Comparison of ENCODE assay signal across 15 cellular contexts in the genomic region with DNA sequence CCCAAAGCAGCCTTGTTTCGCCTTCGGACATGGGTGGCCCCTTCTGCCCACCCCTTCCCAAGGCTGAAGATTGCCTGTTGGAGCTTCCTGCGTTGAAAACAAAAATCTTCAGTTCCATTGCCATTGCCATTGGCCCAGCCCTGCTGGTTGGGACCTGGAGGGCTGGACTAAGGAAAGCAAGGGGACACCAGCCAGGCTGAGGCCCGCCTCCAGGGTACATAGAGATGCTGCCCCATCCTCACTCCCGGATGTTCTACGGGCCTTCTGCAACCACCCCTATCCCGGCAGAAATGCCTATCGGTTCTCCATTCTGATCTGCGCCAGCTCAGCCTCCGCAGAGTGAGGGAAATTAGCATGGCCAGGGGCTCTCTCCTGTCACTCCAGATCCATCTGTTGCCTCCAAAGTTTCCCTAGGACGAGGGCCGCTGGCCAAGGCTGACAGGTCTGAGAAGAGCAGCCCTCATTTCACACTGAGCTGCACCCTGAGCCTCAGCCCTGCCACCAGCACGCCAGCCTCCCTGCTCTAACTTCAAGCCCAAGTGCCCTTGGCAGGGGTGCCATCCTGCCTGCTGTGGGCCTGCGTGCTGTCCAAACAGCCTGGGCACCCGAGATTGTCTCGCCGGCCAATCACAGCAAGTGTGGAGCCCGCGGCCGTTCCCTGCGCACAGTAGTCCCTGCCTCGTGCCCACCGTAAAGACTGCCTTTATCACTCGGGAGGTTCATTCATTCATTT. TPM values are rescaled to one million over a fixed set of nuclear protein-coding genes. Genes with fewer than 3 reads are reported as not detected.
A peak's percentile ranks its signal among the peaks of the same experiment; 100 is the strongest.
DNase-seq lines count a peak whose midpoint lies in the region; ATAC-seq, FAIRE-seq and TF ChIP-seq lines count a peak whose summit lies in the region.
"Had no signal": no experiment of that assay in that cellular context is flagged by ENCODE, and none has a peak within 500 bp of the region (broad histone marks: within the 10 kb centered on the region; RNA-seq: fewer than 3 reads in every experiment).

No MANE protein-coding gene starts in this region.

- H4K91ac ChIP-seq in H1 (replicated peaks; ENCODE audit: insufficient read length, low read length) (peak overlapping the region; percentile 33), neuronal stem cell (ENCODE audit: low read depth, low read length, poor library complexity) (no peak overlapping the region)

- no peak overlapping the region for H2AFZ ChIP-seq in HepG2 (ENCODE audit: low read length)
- H2AFZ ChIP-seq in H1 (ENCODE audit: low read length), result no peak overlapping the region
- H2AFZ ChIP-seq in neuronal stem cell (ENCODE audit: low read length), result no peak overlapping the region

- no peaks in the 10 kb centered on the region for H3K79me1 ChIP-seq in H1 (ENCODE audit: low read depth, low read length)
- H3K79me1 ChIP-seq in neuronal stem cell (ENCODE audit: low read depth, low read length), result no peaks in the 10 kb centered on the region

- 43% methylated on average over 24 of the region's 24 CpGs for WGBS in HepG2 (ENCODE audit: low lambda C conversion rate)
- WGBS in right lobe of liver (ENCODE audit: insufficient coverage, low coverage, low lambda C conversion rate, missing lambda C conversion rate), result 77% methylated on average over 13 of the region's 24 CpGs
- WGBS in H1 (ENCODE audit: extremely low coverage in 1 of 2, insufficient coverage in 1 of 2, insufficient read length in 1 of 2, insufficient replicate concordance in 2 of 2, low coverage in 1 of 2, low lambda C conversion rate in 2 of 2, missing lambda C conversion rate in 1 of 2), 2 experiments, result 86% methylated on average over 24 of the region's 24 CpGs; no CpG with 5 or more reads in 1 of the 2 experiments
- no CpG with 5 or more reads among the region's 24 CpGs for WGBS in neuronal stem cell (ENCODE audit: extremely low coverage in 2 of 2, insufficient read length in 2 of 2, insufficient replicate concordance in 1 of 2), 2 donors

- no peak overlapping the region for H3K27ac ChIP-seq in HepG2 (ENCODE audit: extremely low read length, insufficient read depth, low read length)
- H3K27ac ChIP-seq in right lobe of liver, result no peak overlapping the region
- H3K27ac ChIP-seq in H1 (ENCODE audit: low read depth, low read length), result no peak overlapping the region
- H3K27ac ChIP-seq in neuronal stem cell (replicated peaks; ENCODE audit: low read length), result no peak overlapping the region
- no peak overlapping the region for H3K27ac ChIP-seq in WERI-Rb-1

- no peak overlapping the region for H2BK5ac ChIP-seq in H1 (ENCODE audit: low read depth, low read length)
- H2BK5ac ChIP-seq in neuronal stem cell (ENCODE audit: low read length), result no peak overlapping the region

- in situ Hi-C loops in HepG2 (cut with HindIII; ENCODE audit: extremely low pct_ligation_motif_present, low pct_unique_long_range_greater_than_20kb), result no loop called here

- no peaks in the 10 kb centered on the region for H4K20me1 ChIP-seq in HepG2 (ENCODE audit: insufficient read depth, low read length)
- no peaks in the 10 kb centered on the region for H4K20me1 ChIP-seq in H1 (replicated peaks in 1 of 2; ENCODE audit: control insufficient read depth in 1 of 2, insufficient read depth in 2 of 2, low read length in 2 of 2)

- H3K18ac ChIP-seq in H1 (ENCODE audit: extremely low read depth, low read length) (no peak overlapping the region), neuronal stem cell (ENCODE audit: low read length) (peak overlapping the region; percentile 12)

- H3K9ac ChIP-seq in HepG2 (ENCODE audit: insufficient read depth, low read depth, low read length) (no peak overlapping the region), H1 (replicated peaks in 1 of 4; ENCODE audit: extremely low read depth in 1 of 4, low read depth in 3 of 4, low read length in 3 of 4) (no peak overlapping the region), neuronal stem cell (ENCODE audit: low read depth, low read length, poor library complexity) (peak overlapping the region; percentile 22)

- 0 out of 2 replicates have a peak overlapping the region, but pooled peaks have one; percentile 7 for H2BK20ac ChIP-seq in H1 (ENCODE audit: low read length)

- intact Hi-C loops in HepG2 (cut with micrococcal nuclease; ENCODE audit: unreplicated experiment), result no loop called here
- intact Hi-C loops in right lobe of liver (cut with DNase I), result no loop called here

- H3K79me2 ChIP-seq in HepG2 (ENCODE audit: insufficient read depth, low read length) (no peaks in the 10 kb centered on the region), H1 (ENCODE audit: control insufficient read depth in 1 of 2, insufficient read depth in 2 of 2, low read length in 2 of 2) (no peaks in the 10 kb centered on the region)

- H2BK120ac ChIP-seq in H1 (replicated peaks; ENCODE audit: low read depth, low read length), result no peak overlapping the region
- H2BK120ac ChIP-seq in neuronal stem cell (ENCODE audit: low read depth, low read length), result no peak overlapping the region

- peaks cover 15 to 78% of the 10 kb centered on the region in 2 experiments; a peak in 4 of 5 replicates for H3K27me3 ChIP-seq in HepG2 (ENCODE audit: control insufficient read depth in 1 of 2, insufficient read depth in 2 of 2, low read length in 2 of 2)
- H3K27me3 ChIP-seq in right lobe of liver, result no peaks in the 10 kb centered on the region
- no peaks in the 10 kb centered on the region; a peak in 1 of 7 replicates for H3K27me3 ChIP-seq in H1 (replicated peaks in 1 of 4; ENCODE audit: control insufficient read depth in 3 of 4, extremely low read depth in 1 of 4, insufficient read depth in 3 of 4, low read length in 3 of 4)
- H3K27me3 ChIP-seq in neuronal stem cell (ENCODE audit: control insufficient read depth in 3 of 3, insufficient read depth in 3 of 3, low read depth in 1 of 3, low read length in 3 of 3), result peaks cover 0 to 11% (median 0%) of the 10 kb centered on the region in 3 experiments
- H3K27me3 ChIP-seq in WERI-Rb-1 (ENCODE audit: insufficient read depth, low read depth, severe bottlenecking), result no peaks in the 10 kb centered on the region

- H2BK12ac ChIP-seq in H1 (ENCODE audit: low read depth, low read length) (no peak overlapping the region), neuronal stem cell (ENCODE audit: low read length) (peak overlapping the region; percentile 28)

- TF ChIP-seq CTCF in HepG2 (CRISPR knock-in tag; IDR thresholded peaks at IDR 0.05) (no peak), right lobe of liver (IDR thresholded peaks at IDR 0.05) (no peak), H1 (IDR thresholded peaks at IDR 0.05; ENCODE audit: control extremely low read depth in 1 of 3, insufficient read depth in 1 of 3, low read depth in 1 of 3, low read length in 3 of 3) (no peak), WERI-Rb-1 (IDR thresholded peaks at IDR 0.05; ENCODE audit: low read depth, low read length) (no peak)

- no peak for DNase-seq in HepG2 (ENCODE audit: low spot score)
- DNase-seq in right lobe of liver, result no peak
- DNase-seq in H1 (ENCODE audit: low read depth in 1 of 2, low spot score in 2 of 2), result no peak
- no peak for DNase-seq in neuronal stem cell (ENCODE audit: low spot score)
- no peak for DNase-seq in RCC 7860 (ENCODE audit: low spot score)
- no peak for DNase-seq in activated CD8-positive, alpha-beta memory T cell treated with anti-CD3 and anti-CD28 coated beads, Interleukin-2, amount 50 U/mL, for 4 hours
- DNase-seq in WERI-Rb-1, result no peak
- DNase-seq: DMS79, KG1, MV-4-11, NCI-H1694 treated with DMSO at 0.1 percent for 48 hours had no signal

- no peak overlapping the region for H2BK15ac ChIP-seq in H1 (ENCODE audit: low read length)
- no peak overlapping the region for H2BK15ac ChIP-seq in neuronal stem cell (ENCODE audit: low read length)

- H3K9me3 ChIP-seq in HepG2 (ENCODE audit: low read length) (no peaks in the 10 kb centered on the region), right lobe of liver (no peaks in the 10 kb centered on the region), H1 (ENCODE audit: insufficient read depth in 2 of 2, low read depth in 1 of 2, low read length in 1 of 2) (no peaks in the 10 kb centered on the region), neuronal stem cell (replicated peaks in 1 of 2; ENCODE audit: control insufficient read depth in 2 of 2, insufficient read depth in 1 of 2, low read depth in 1 of 2, low read length in 2 of 2) (peaks cover 0 to 1% of the 10 kb centered on the region in 2 donors), WERI-Rb-1 (ENCODE audit: severe bottlenecking) (no peaks in the 10 kb centered on the region)
- H3K9me3 ChIP-seq: HAP-1 had no signal

- no peak for TF ChIP-seq POLR2A in HepG2 (IDR thresholded peaks at IDR 0.05; ENCODE audit: insufficient read depth in 1 of 2, low read depth in 2 of 2, low read length in 2 of 2)
- no peak for TF ChIP-seq POLR2A in right lobe of liver (IDR thresholded peaks at IDR 0.05)
- TF ChIP-seq POLR2A in H1 (IDR thresholded peaks at IDR 0.05; ENCODE audit: control extremely low read depth in 1 of 2, low read depth in 2 of 2, low read length in 2 of 2), result no peak

- FAIRE-seq in HepG2 (lab: Jason Lieb, UNC) (no peak), H1 (lab: Jason Lieb, UNC) (no peak), RCC 7860 (lab: Jason Lieb, UNC) (no peak)
- FAIRE-seq: D721Med had no signal

- H3K23ac ChIP-seq in H1 (ENCODE audit: insufficient read length) (no peak overlapping the region), neuronal stem cell (ENCODE audit: low read depth, low read length, poor library complexity) (peak overlapping the region; percentile 56)

- ATAC-seq in HepG2 (peak; percentile 10; the same call in 1 of the 3 replicates), right lobe of liver (no peak), GM18907 (IDR thresholded peaks at IDR 0.05; ENCODE audit: unreplicated experiment) (no peak)
- ATAC-seq: Panc1 had no signal

- no peaks in the 10 kb centered on the region for H3K23me2 ChIP-seq in H1 (ENCODE audit: low read depth, low read length)

- H4K5ac ChIP-seq in H1 (ENCODE audit: insufficient read length, low read depth, low read length), result no peak overlapping the region

- no peak overlapping the region for H3K4ac ChIP-seq in H1 (replicated peaks; ENCODE audit: insufficient read length, low read depth, low read length)
- H3K4ac ChIP-seq in neuronal stem cell (ENCODE audit: low read length), result no peak overlapping the region

- BruUV-seq in HepG2 (replicated peaks; lab: Mats Ljungman, UMichigan), result no TSS peak

- H3K36me3 ChIP-seq in HepG2 (replicated peaks in 1 of 2; ENCODE audit: control insufficient read depth in 1 of 2, insufficient read depth in 2 of 2, low read length in 2 of 2) (no peaks in the 10 kb centered on the region), right lobe of liver (no peaks in the 10 kb centered on the region), H1 (ENCODE audit: control insufficient read depth in 2 of 4, insufficient read depth in 4 of 4, low read length in 3 of 4) (no peaks in the 10 kb centered on the region), neuronal stem cell (replicated peaks in 1 of 2; ENCODE audit: control insufficient read depth in 2 of 2, insufficient read depth in 2 of 2, low read length in 2 of 2) (no peaks in the 10 kb centered on the region), WERI-Rb-1 (no peaks in the 10 kb centered on the region)
- H3K36me3 ChIP-seq: HAP-1 had no signal

- H3K4me1 ChIP-seq in HepG2 (ENCODE audit: insufficient read depth, low read length) (0 out of 2 replicates have a peak, but pooled peaks cover 5% of the 10 kb centered on the region), right lobe of liver (no peaks in the 10 kb centered on the region), H1 (replicated peaks in 1 of 4; ENCODE audit: control insufficient read depth in 3 of 4, insufficient read depth in 4 of 4, low read length in 3 of 4) (peaks cover 0 to 2% (median 0%) of the 10 kb centered on the region in 4 experiments; a peak in 1 of 7 replicates), neuronal stem cell (ENCODE audit: control insufficient read depth in 2 of 2, insufficient read depth in 1 of 2, low read depth in 1 of 2, low read length in 2 of 2) (peaks cover 0 to 6% of the 10 kb centered on the region in 2 donors)
- H3K4me1 ChIP-seq: HAP-1 had no signal

- TF ChIP-seq RAD21 in HepG2 (CRISPR knock-in tag; IDR thresholded peaks at IDR 0.05) (no peak), H1 (IDR thresholded peaks at IDR 0.05 in 1 of 2, conservative IDR thresholded peaks at IDR 0.05 in 1 of 2; ENCODE audit: low read depth in 2 of 2, low read length in 2 of 2) (no peak)

- POLR2A ChIA-PET in HepG2 (lab: Yijun Ruan, JAX), result interaction anchor here (1.6 kb wide), 1 partner anchor 13 kb away, joined by 4 read pairs; the partner anchor contains the start of gene STX16
- POLR2A ChIA-PET in H1 (lab: Charles Lee; ENCODE audit: partially characterized antibody), result interaction anchor here (0.8 to 1.7 kb wide), 5 partner anchors 11 to 54 kb away, joined by 3 to 5 read pairs (median 3); no protein-coding TSS in a partner anchor

- no peak overlapping the region for H2AK5ac ChIP-seq in H1 (ENCODE audit: low read depth, low read length)
- H2AK5ac ChIP-seq in neuronal stem cell (ENCODE audit: low read depth, low read length), result peak overlapping the region; percentile 42

- no peak overlapping the region for H4K8ac ChIP-seq in H1 (ENCODE audit: extremely low read depth, insufficient read depth, low read length)
- no peak overlapping the region for H4K8ac ChIP-seq in neuronal stem cell (ENCODE audit: low read depth, low read length)

- H3K14ac ChIP-seq in H1 (ENCODE audit: insufficient read length) (no peak overlapping the region), neuronal stem cell (ENCODE audit: low read length) (no peak overlapping the region)

- H3K56ac ChIP-seq in H1 (replicated peaks; ENCODE audit: insufficient read length, low read depth, low read length), result no peak overlapping the region

- CTCF ChIA-PET in HepG2 (lab: Yijun Ruan, JAX; ENCODE audit: low intra/inter-chr PET ratio, low total read pairs), result no interaction called here
- CTCF ChIA-PET in H1 (lab: Charles Lee; ENCODE audit: partially characterized antibody), result interaction anchor here (0.9 to 1.9 kb wide), 11 partner anchors 10 to 156 kb away, joined by 3 to 7 read pairs (median 3); partner anchors contain the start of gene STX16

- TF ChIP-seq EP300 in HepG2 (IDR thresholded peaks at IDR 0.05; ENCODE audit: low read depth in 2 of 2, low read length in 2 of 2) (no peak), HepG2 (CRISPR knock-in tag; IDR thresholded peaks at IDR 0.05; ENCODE audit: borderline replicate concordance) (no peak), H1 (IDR thresholded peaks at IDR 0.05; ENCODE audit: borderline replicate concordance in 1 of 2, low read depth in 2 of 2, low read length in 2 of 2) (no peak)

- H3K4me2 ChIP-seq in HepG2 (ENCODE audit: low read depth, low read length) (no peak overlapping the region), H1 (ENCODE audit: insufficient read depth in 1 of 2, low read depth in 2 of 2, low read length in 2 of 2) (no peak overlapping the region), neuronal stem cell (ENCODE audit: insufficient read depth, low read length, poor library complexity, severe bottlenecking) (no peak overlapping the region)

- H3K4me3 ChIP-seq in HepG2 (replicated peaks in 1 of 3; ENCODE audit: insufficient read depth in 1 of 3, low read depth in 2 of 3, low read length in 3 of 3) (no peak overlapping the region), right lobe of liver (no peak overlapping the region), H1 (ENCODE audit: extremely low read depth in 1 of 4, insufficient read depth in 2 of 4, low read depth in 3 of 4, low read length in 4 of 4) (no peak overlapping the region), neuronal stem cell (ENCODE audit: low read length in 2 of 2) (no peak overlapping the region), WERI-Rb-1 (ENCODE audit: low read depth, low read length) (no peak overlapping the region)
- H3K4me3 ChIP-seq: HAP-1 had no signal

RNA-seq across cellular contexts. Expression of gene STX16, which starts 13.5 kb away (rescaled TPM):
- total RNA-seq in HepG2 (2016; rRNA removed; fragmentation: Illumina TruSeq; extraction: Trizol), result 28.0 and 40.5 TPM in 2 replicates
- 42.2 and 47.4 TPM in 2 replicates for total RNA-seq in HepG2 (2016; cell fraction: cytosol; rRNA removed; fragmentation: Illumina TruSeq; extraction: Trizol; ENCODE audit: low read depth)
- 26.0 and 32.7 TPM in 2 replicates for total RNA-seq in HepG2 (2016; cell fraction: insoluble cytoplasmic fraction; rRNA removed; fragmentation: Illumina TruSeq; extraction: Trizol)
- total RNA-seq in HepG2 (2016; cell fraction: membrane; rRNA removed; fragmentation: Illumina TruSeq; extraction: Trizol), result 41.8 and 44.6 TPM in 2 replicates
- total RNA-seq in HepG2 (2016; cell fraction: nucleus; rRNA removed; fragmentation: Illumina TruSeq; extraction: Trizol), result 52.2 and 59.0 TPM in 2 replicates
- polyA plus RNA-seq in HepG2 (2011; rRNA removed), result 72.7 and 79.2 TPM in 2 replicates
- polyA plus RNA-seq in HepG2 (2011; cell fraction: cytosol; rRNA removed), result 37.3 and 55.0 TPM in 2 replicates
- 168 and 204 TPM in 2 replicates for polyA plus RNA-seq in HepG2 (2011; cell fraction: nucleus; rRNA removed)
- 88.7 and 102 TPM in 2 replicates for polyA plus RNA-seq in HepG2 (2012)
- 6.6 and 6.7 TPM in 2 replicates for polyA plus RNA-seq in HepG2 (2016; cell fraction: cytosol; fragmentation: Illumina TruSeq; extraction: Trizol; ENCODE audit: low read depth)
- 48.8 and 56.0 TPM in 2 replicates for polyA plus RNA-seq in HepG2 (2016; cell fraction: insoluble cytoplasmic fraction; fragmentation: Illumina TruSeq; extraction: Trizol; ENCODE audit: low read depth)
- 27.8 and 29.3 TPM in 2 replicates for polyA plus RNA-seq in HepG2 (2016; cell fraction: membrane; fragmentation: Illumina TruSeq; extraction: Trizol; ENCODE audit: low read depth)
- 245 and 266 TPM in 2 replicates for polyA plus RNA-seq in HepG2 (2016; cell fraction: nucleus; fragmentation: Illumina TruSeq; extraction: Trizol; ENCODE audit: insufficient read depth, low read depth)
- polyA minus RNA-seq in HepG2 (2011; rRNA and poly(A)+ RNA removed; ENCODE audit: low replicate concordance), result 15.4 and 22.9 TPM in 2 replicates
- polyA minus RNA-seq in HepG2 (2011; cell fraction: cytosol; rRNA and poly(A)+ RNA removed), result 18.4 and 26.0 TPM in 2 replicates
- polyA minus RNA-seq in HepG2 (2011; cell fraction: nucleus; rRNA and poly(A)+ RNA removed), result 99.9 and 121 TPM in 2 replicates
- total RNA-seq in right lobe of liver, result 10 to 100 TPM; 18.1 to 25.3 (median 22.2) TPM
- 61.6 and 64.4 TPM in 2 replicates for total RNA-seq in H1 (2021; fragmentation: NEBNext Ultra II Directional; extraction: Animal tissue kit (Norgen Biotek cat#: 25700))
- polyA plus RNA-seq in H1 (2011; rRNA removed), result 45.2 and 45.3 TPM in 2 replicates
- polyA plus RNA-seq in H1 (2011; cell fraction: cytosol; rRNA removed), result 87.2 TPM
- 65.1 TPM for polyA plus RNA-seq in H1 (2011; cell fraction: nucleus; rRNA removed)
- polyA plus RNA-seq in H1 (2012, experiment 1 of 2), result 67.7 to 88.0 TPM (median 78.0 TPM) in 4 replicates
- polyA plus RNA-seq in H1 (2012, experiment 2 of 2), result 9.0 TPM
- polyA plus RNA-seq in H1 (2013, experiment 1 of 2), result 60.8 TPM
- 50.5 TPM for polyA plus RNA-seq in H1 (2013, experiment 2 of 2)
- 45.0 and 48.5 TPM in 2 replicates for polyA minus RNA-seq in H1 (2011; rRNA and poly(A)+ RNA removed)
- 32.7 TPM for polyA minus RNA-seq in H1 (2011; cell fraction: cytosol; rRNA and poly(A)+ RNA removed)
- polyA minus RNA-seq in H1 (2011; cell fraction: nucleus; rRNA and poly(A)+ RNA removed), result 46.7 TPM
- polyA plus RNA-seq in neuronal stem cell (2013, experiment 1 of 2), result 45.1 TPM
- 45.7 TPM for polyA plus RNA-seq in neuronal stem cell (2013, experiment 2 of 2)

RNA-seq across cellular contexts. Expression of gene NPEPL1, which starts 55.0 kb away (rescaled TPM):
- total RNA-seq in HepG2 (2016; rRNA removed; fragmentation: Illumina TruSeq; extraction: Trizol) (0.60 and 4.1 TPM in 2 replicates), right lobe of liver (10 to 100 TPM in 5 of 6 experiments, 1 to 10 TPM in 1; 7.7 to 13.9 (median 10.1) TPM)
- total RNA-seq in HepG2 (2016; cell fraction: cytosol; rRNA removed; fragmentation: Illumina TruSeq; extraction: Trizol; ENCODE audit: low read depth), result 3.0 and 3.1 TPM in 2 replicates
- total RNA-seq in HepG2 (2016; cell fraction: insoluble cytoplasmic fraction; rRNA removed; fragmentation: Illumina TruSeq; extraction: Trizol), result 0.30 and 4.3 TPM in 2 replicates
- total RNA-seq in HepG2 (2016; cell fraction: membrane; rRNA removed; fragmentation: Illumina TruSeq; extraction: Trizol), result 0.96 and 1.0 TPM in 2 replicates
- 8.0 and 8.6 TPM in 2 replicates for total RNA-seq in HepG2 (2016; cell fraction: nucleus; rRNA removed; fragmentation: Illumina TruSeq; extraction: Trizol)
- polyA plus RNA-seq in HepG2 (2011; rRNA removed) (7.5 and 9.9 TPM in 2 replicates), H1 (2011; rRNA removed) (12.4 and 26.3 TPM in 2 replicates)
- polyA plus RNA-seq in HepG2 (2011; cell fraction: cytosol; rRNA removed), result 1.3 and 1.9 TPM in 2 replicates
- 184 and 219 TPM in 2 replicates for polyA plus RNA-seq in HepG2 (2011; cell fraction: nucleus; rRNA removed)
- 16.9 and 23.0 TPM in 2 replicates for polyA plus RNA-seq in HepG2 (2012)
- 0.41 and 0.51 TPM in 2 replicates for polyA plus RNA-seq in HepG2 (2016; cell fraction: cytosol; fragmentation: Illumina TruSeq; extraction: Trizol; ENCODE audit: low read depth)
- 0.69 and 1.4 TPM in 2 replicates for polyA plus RNA-seq in HepG2 (2016; cell fraction: insoluble cytoplasmic fraction; fragmentation: Illumina TruSeq; extraction: Trizol; ENCODE audit: low read depth)
- 0.55 and 0.71 TPM in 2 replicates for polyA plus RNA-seq in HepG2 (2016; cell fraction: membrane; fragmentation: Illumina TruSeq; extraction: Trizol; ENCODE audit: low read depth)
- 49.5 and 52.8 TPM in 2 replicates for polyA plus RNA-seq in HepG2 (2016; cell fraction: nucleus; fragmentation: Illumina TruSeq; extraction: Trizol; ENCODE audit: insufficient read depth, low read depth)
- 8.5 and 18.0 TPM in 2 replicates for polyA minus RNA-seq in HepG2 (2011; rRNA and poly(A)+ RNA removed; ENCODE audit: low replicate concordance)
- 0.49 and 0.88 TPM in 2 replicates for polyA minus RNA-seq in HepG2 (2011; cell fraction: cytosol; rRNA and poly(A)+ RNA removed)
- 24.2 and 30.1 TPM in 2 replicates for polyA minus RNA-seq in HepG2 (2011; cell fraction: nucleus; rRNA and poly(A)+ RNA removed)
- 26.7 and 26.8 TPM in 2 replicates for total RNA-seq in H1 (2021; fragmentation: NEBNext Ultra II Directional; extraction: Animal tissue kit (Norgen Biotek cat#: 25700))
- 20.2 TPM for polyA plus RNA-seq in H1 (2011; cell fraction: cytosol; rRNA removed)
- 166 TPM for polyA plus RNA-seq in H1 (2011; cell fraction: nucleus; rRNA removed)
- polyA plus RNA-seq in H1 (2012, experiment 1 of 2), result 30.4 to 43.7 TPM (median 40.6 TPM) in 4 replicates
- polyA plus RNA-seq in H1 (2012, experiment 2 of 2), result 20.7 TPM
- polyA plus RNA-seq in H1 (2013, experiment 1 of 2), result 16.9 TPM
- 14.3 TPM for polyA plus RNA-seq in H1 (2013, experiment 2 of 2)
- 7.0 and 9.4 TPM in 2 replicates for polyA minus RNA-seq in H1 (2011; rRNA and poly(A)+ RNA removed)
- 9.7 TPM for polyA minus RNA-seq in H1 (2011; cell fraction: cytosol; rRNA and poly(A)+ RNA removed)
- polyA minus RNA-seq in H1 (2011; cell fraction: nucleus; rRNA and poly(A)+ RNA removed), result 37.9 TPM
- polyA plus RNA-seq in neuronal stem cell (2013, experiment 1 of 2), result 21.4 TPM
- 19.5 TPM for polyA plus RNA-seq in neuronal stem cell (2013, experiment 2 of 2)
